In the genomic region with DNA sequence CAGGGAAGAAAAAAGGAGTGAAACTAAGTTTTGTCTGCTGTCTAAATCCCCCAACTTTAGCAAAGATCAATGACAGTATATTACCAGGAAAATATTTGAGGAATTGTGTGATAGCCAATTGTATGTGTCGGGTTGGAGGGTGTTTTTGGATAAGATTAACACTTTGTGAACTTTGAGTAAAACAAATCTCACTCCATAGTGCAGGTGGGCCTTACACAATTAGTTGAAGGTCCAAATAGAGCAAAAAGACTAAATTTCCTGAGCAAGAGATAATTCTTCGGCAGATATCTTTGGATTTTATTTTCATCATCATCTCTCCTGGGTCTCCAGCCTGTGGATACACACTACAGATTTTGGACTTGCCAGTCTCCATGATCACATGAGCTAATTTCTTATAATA, we compare ENCODE assay signal across 2 cellular contexts.
A peak's percentile ranks its signal among the peaks of the same experiment; 100 is the strongest.
TF ChIP-seq lines count a peak whose summit lies in the region.

No MANE protein-coding gene starts in this region.

TF ChIP-seq in HEK293, 187 proteins besides CTCF, POLR2A, EP300 and RAD21:
- TF ChIP-seq ZNF311 (tag by site-specific recombination; IDR thresholded peaks at IDR 0.05; ENCODE audit: borderline replicate concordance) (no peak), GFI1B (tag by site-specific recombination; IDR thresholded peaks at IDR 0.05) (no peak), ZSCAN23 (tag by site-specific recombination; IDR thresholded peaks at IDR 0.05) (no peak), ZNF623 (tag by site-specific recombination; IDR thresholded peaks at IDR 0.05) (no peak), ZNF10 (tag by site-specific recombination; IDR thresholded peaks at IDR 0.05) (peak; percentile 92), ZNF701 (tag by site-specific recombination; IDR thresholded peaks at IDR 0.05) (no peak), FEZF1 (tag by site-specific recombination; IDR thresholded peaks at IDR 0.05) (no peak), ZFP3 (tag by site-specific recombination; IDR thresholded peaks at IDR 0.05; ENCODE audit: low read depth) (no peak)
- TF ChIP-seq, protein P1, sequence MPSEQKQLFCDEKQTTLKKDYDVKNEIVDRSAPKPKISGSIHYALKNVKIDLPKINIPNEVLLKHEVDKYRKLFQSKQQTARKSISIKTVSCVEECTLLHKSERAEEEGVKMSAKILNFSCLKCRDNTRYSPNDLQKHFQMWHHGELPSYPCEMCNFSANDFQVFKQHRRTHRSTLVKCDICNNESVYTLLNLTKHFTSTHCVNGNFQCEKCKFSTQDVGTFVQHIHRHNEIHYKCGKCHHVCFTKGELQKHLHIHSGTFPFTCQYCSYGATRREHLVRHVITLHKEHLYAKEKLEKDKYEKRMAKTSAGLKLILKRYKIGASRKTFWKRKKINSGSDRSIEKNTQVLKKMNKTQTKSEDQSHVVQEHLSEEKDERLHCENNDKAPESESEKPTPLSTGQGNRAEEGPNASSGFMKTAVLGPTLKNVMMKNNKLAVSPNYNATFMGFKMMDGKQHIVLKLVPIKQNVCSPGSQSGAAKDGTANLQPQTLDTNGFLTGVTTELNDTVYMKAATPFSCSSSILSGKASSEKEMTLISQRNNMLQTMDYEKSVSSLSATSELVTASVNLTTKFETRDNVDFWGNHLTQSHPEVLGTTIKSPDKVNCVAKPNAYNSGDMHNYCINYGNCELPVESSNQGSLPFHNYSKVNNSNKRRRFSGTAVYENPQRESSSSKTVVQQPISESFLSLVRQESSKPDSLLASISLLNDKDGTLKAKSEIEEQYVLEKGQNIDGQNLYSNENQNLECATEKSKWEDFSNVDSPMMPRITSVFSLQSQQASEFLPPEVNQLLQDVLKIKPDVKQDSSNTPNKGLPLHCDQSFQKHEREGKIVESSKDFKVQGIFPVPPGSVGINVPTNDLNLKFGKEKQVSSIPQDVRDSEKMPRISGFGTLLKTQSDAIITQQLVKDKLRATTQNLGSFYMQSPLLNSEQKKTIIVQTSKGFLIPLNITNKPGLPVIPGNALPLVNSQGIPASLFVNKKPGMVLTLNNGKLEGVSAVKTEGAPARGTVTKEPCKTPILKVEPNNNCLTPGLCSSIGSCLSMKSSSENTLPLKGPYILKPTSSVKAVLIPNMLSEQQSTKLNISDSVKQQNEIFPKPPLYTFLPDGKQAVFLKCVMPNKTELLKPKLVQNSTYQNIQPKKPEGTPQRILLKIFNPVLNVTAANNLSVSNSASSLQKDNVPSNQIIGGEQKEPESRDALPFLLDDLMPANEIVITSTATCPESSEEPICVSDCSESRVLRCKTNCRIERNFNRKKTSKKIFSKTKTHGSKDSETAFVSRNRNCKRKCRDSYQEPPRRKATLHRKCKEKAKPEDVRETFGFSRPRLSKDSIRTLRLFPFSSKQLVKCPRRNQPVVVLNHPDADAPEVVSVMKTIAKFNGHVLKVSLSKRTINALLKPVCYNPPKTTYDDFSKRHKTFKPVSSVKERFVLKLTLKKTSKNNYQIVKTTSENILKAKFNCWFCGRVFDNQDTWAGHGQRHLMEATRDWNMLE (tag by site-specific recombination; conservative IDR thresholded peaks at IDR 0.05; ENCODE audit: low read depth) = no peak

TF ChIP-seq in K562, 482 proteins besides CTCF, POLR2A, EP300 and RAD21:
- TF ChIP-seq KAT2B (IDR thresholded peaks at IDR 0.05; ENCODE audit: low read depth, low read length) (no peak), ZBTB8A (IDR thresholded peaks at IDR 0.05; ENCODE audit: partially characterized antibody) (no peak), ZNF239 (CRISPR knock-in tag; IDR thresholded peaks at IDR 0.05) (no peak), NCOA6 (IDR thresholded peaks at IDR 0.05) (no peak), ZNF24 (IDR thresholded peaks at IDR 0.05) (no peak), PTRF (tag; IDR thresholded peaks at IDR 0.05) (no peak), RBM25 (IDR thresholded peaks at IDR 0.05; ENCODE audit: low read depth, low read length, severe bottlenecking) (peak; percentile 16), ZNF695 (CRISPR knock-in tag; IDR thresholded peaks at IDR 0.05) (no peak), JUND (IDR thresholded peaks at IDR 0.05; ENCODE audit: borderline replicate concordance, low read depth, low read length) (no peak), JUND (tag; IDR thresholded peaks at IDR 0.05; ENCODE audit: borderline replicate concordance, low read depth, low read length) (no peak), ZFP30 (CRISPR knock-in tag; IDR thresholded peaks at IDR 0.05; ENCODE audit: borderline replicate concordance) (no peak), STAT5B (CRISPR knock-in tag; IDR thresholded peaks at IDR 0.05) (no peak), NCOA4 (IDR thresholded peaks at IDR 0.05; ENCODE audit: partially characterized antibody) (no peak), ZNF134 (CRISPR knock-in tag; conservative IDR thresholded peaks at IDR 0.05) (peak; percentile 93)
- TF ChIP-seq, protein P2, sequence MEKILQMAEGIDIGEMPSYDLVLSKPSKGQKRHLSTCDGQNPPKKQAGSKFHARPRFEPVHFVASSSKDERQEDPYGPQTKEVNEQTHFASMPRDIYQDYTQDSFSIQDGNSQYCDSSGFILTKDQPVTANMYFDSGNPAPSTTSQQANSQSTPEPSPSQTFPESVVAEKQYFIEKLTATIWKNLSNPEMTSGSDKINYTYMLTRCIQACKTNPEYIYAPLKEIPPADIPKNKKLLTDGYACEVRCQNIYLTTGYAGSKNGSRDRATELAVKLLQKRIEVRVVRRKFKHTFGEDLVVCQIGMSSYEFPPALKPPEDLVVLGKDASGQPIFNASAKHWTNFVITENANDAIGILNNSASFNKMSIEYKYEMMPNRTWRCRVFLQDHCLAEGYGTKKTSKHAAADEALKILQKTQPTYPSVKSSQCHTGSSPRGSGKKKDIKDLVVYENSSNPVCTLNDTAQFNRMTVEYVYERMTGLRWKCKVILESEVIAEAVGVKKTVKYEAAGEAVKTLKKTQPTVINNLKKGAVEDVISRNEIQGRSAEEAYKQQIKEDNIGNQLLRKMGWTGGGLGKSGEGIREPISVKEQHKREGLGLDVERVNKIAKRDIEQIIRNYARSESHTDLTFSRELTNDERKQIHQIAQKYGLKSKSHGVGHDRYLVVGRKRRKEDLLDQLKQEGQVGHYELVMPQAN (IDR thresholded peaks at IDR 0.05; ENCODE audit: borderline replicate concordance) = no peak
TF ChIP-seq in K562: peak in this region for 2.
